In genomic region chr19:48403606-48404005, GRCh38 we compare ENCODE assay signal across 6 cellular contexts.
DNase-seq lines count a peak whose midpoint lies in the region; ATAC-seq lines count a peak whose summit lies in the region.

No MANE protein-coding gene starts in this region.

- DNase-seq in stimulated activated CD4-positive, alpha-beta T cell treated with anti-CD3 and anti-CD28 coated beads, Interleukin-1b, Interleukin-23, amount 100 ng/mL, for 48 hours = peak; percentile 48
- DNase-seq in stimulated activated CD4-positive, alpha-beta T cell treated with anti-CD3 and anti-CD28 coated beads, Interleukin-2, amount 100 ng/mL, for 48 hours = no peak
- DNase-seq in NCI-H524 treated with DMSO at 0.1 percent for 48 hours (lab: John Stamatoyannopoulos, UW) = peak; percentile 20
- peak; percentile 31 for DNase-seq in central memory CD4-positive, alpha-beta T cell
- peak; percentile 62 for DNase-seq in pons (ENCODE audit: low spot score)

- ATAC-seq in HG02759 (IDR thresholded peaks at IDR 0.05; ENCODE audit: unreplicated experiment) = no peak

Comparison
In these comparisons a context has a peak if more than half of its experiments do, and no peak if none do; other contexts are left out.
1. DNase-seq: peak in stimulated activated CD4-positive, alpha-beta T cell treated with anti-CD3 and anti-CD28 coated beads, Interleukin-1b, Interleukin-23, amount 100 ng/mL, for 48 hours (single experiment), NCI-H524 treated with DMSO at 0.1 percent for 48 hours (single experiment), central memory CD4-positive, alpha-beta T cell (single experiment) and pons (single experiment); none in stimulated activated CD4-positive, alpha-beta T cell treated with anti-CD3 and anti-CD28 coated beads, Interleukin-2, amount 100 ng/mL, for 48 hours (0 of 2).